Comparison of ENCODE assay signal across 7 cellular contexts in the genomic region with DNA sequence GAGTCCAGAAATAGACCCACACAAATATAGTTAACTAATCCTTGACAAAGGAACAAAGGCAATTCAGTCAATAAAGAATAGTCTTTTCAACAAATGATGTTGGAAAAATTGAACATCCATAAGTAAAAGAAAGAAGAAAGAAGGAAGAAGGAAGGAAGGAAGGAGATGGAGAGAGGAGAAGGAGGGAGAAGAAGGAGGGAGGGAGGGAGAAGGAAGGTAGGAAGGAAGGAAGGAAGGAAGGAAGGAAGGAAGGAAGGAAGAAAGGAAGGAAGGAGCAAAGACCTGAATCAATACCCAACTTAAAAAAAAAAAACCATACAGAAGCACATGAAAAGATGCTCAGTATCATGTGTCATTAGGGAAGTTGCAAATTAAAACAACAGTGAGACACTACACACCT.
"Had no signal": no experiment of that assay in that cellular context is flagged by ENCODE, and none has a peak within 500 bp of the region (broad histone marks: within the 10 kb centered on the region; RNA-seq: fewer than 3 reads in every experiment).

No MANE protein-coding gene starts in this region.

- ATAC-seq: HepG2 had no signal

- H3K9ac ChIP-seq: KMS-11 had no signal

- FAIRE-seq: HepG2, HTR-8/SVneo had no signal

- H3K4me2 ChIP-seq: KMS-11 had no signal

- DNase-seq: IMR-90, KBM-7, KG1 had no signal

- H3K27ac ChIP-seq: HL-60, KMS-11 had no signal
